In the genomic region with DNA sequence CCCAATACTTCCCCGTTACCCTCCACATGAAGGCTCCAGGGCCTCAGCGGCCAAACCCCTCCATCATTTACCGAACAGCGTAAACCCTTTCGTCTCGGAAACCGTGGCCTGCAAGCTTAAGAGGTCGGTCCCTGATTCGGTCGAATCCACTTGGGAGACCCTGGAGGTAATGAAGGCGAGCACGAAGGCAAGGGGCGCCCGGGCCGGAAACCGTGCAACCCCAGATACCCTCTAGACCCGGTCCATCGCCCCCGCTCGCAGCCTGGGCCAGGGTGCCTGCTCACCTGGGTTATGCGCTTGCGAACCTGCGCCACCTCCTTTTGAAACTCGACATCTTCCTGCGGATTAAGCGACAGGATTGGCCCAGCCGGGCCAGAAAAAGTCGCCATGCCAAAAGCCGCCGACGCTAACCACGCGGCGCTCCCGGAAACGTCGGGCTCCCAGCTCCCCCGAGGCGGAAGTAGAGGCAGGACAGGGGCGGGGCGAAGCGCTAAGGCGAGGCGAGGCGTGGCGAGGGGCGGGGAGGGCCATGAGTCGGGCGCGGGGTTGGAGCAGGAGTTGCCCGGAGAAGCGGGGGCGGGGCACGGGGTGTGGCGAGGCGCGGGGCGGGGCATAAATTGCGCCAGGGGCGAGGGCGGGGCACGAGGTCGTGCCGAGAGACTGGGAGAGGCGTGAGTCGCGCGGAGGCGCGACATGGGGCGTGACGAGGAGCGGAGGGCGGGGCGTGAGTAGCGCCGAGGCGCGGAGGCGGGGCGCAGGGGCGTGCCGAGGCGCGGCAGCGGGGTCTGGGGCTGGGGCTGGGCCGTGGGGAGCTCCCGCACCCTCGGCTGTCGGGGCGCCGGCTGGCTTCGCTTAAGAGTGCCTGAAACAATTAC, we compare ENCODE assay signal across 1 cellular context.
TF ChIP-seq lines count a peak whose summit lies in the region.

A gene (minus strand): TSS at position 414 of the 875 bp plus-strand sequence. CDS start 25 bp downstream, at position 389.

TF ChIP-seq in A549, 52 proteins besides CTCF, POLR2A, EP300 and RAD21 (continued from another document):
- TF ChIP-seq, protein P1, sequence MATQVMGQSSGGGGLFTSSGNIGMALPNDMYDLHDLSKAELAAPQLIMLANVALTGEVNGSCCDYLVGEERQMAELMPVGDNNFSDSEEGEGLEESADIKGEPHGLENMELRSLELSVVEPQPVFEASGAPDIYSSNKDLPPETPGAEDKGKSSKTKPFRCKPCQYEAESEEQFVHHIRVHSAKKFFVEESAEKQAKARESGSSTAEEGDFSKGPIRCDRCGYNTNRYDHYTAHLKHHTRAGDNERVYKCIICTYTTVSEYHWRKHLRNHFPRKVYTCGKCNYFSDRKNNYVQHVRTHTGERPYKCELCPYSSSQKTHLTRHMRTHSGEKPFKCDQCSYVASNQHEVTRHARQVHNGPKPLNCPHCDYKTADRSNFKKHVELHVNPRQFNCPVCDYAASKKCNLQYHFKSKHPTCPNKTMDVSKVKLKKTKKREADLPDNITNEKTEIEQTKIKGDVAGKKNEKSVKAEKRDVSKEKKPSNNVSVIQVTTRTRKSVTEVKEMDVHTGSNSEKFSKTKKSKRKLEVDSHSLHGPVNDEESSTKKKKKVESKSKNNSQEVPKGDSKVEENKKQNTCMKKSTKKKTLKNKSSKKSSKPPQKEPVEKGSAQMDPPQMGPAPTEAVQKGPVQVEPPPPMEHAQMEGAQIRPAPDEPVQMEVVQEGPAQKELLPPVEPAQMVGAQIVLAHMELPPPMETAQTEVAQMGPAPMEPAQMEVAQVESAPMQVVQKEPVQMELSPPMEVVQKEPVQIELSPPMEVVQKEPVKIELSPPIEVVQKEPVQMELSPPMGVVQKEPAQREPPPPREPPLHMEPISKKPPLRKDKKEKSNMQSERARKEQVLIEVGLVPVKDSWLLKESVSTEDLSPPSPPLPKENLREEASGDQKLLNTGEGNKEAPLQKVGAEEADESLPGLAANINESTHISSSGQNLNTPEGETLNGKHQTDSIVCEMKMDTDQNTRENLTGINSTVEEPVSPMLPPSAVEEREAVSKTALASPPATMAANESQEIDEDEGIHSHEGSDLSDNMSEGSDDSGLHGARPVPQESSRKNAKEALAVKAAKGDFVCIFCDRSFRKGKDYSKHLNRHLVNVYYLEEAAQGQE (IDR thresholded peaks at IDR 0.05): no peak
- TF ChIP-seq MAFK (IDR thresholded peaks at IDR 0.05; ENCODE audit: partially characterized antibody) (no peak), NFE2L2 (conservative IDR thresholded peaks at IDR 0.05; ENCODE audit: low read length) (no peak), CBX8 (IDR thresholded peaks at IDR 0.05) (no peak), KDM5A (IDR thresholded peaks at IDR 0.05) (peak; percentile 65), CBX2 (IDR thresholded peaks at IDR 0.05; ENCODE audit: borderline replicate concordance, low read depth) (no peak), RNF2 (IDR thresholded peaks at IDR 0.05; ENCODE audit: borderline replicate concordance, low read depth) (no peak), EHF (CRISPR knock-in tag; IDR thresholded peaks at IDR 0.05) (no peak), FOXS1 (CRISPR knock-in tag; IDR thresholded peaks at IDR 0.05) (no peak), SMC3 (IDR thresholded peaks at IDR 0.05) (no peak), HEYL (CRISPR knock-in tag; IDR thresholded peaks at IDR 0.05) (no peak), RFX5 (IDR thresholded peaks at IDR 0.05) (no peak), ESRRA (IDR thresholded peaks at IDR 0.05; ENCODE audit: borderline replicate concordance, low read length) (no peak), MAZ (IDR thresholded peaks at IDR 0.05; ENCODE audit: borderline replicate concordance, low read depth, low read length) (peak; percentile 68; the same call in 1 of the 2 replicates), MYC (IDR thresholded peaks at IDR 0.05; ENCODE audit: borderline replicate concordance, low read length) (peak; percentile 97), ZC3H11A (IDR thresholded peaks at IDR 0.05) (no peak), HOXB13 (CRISPR knock-in tag; IDR thresholded peaks at IDR 0.05; ENCODE audit: low read depth) (no peak), CHD4 (IDR thresholded peaks at IDR 0.05; ENCODE audit: borderline replicate concordance) (no peak), NPAS2 (CRISPR knock-in tag; IDR thresholded peaks at IDR 0.05; ENCODE audit: borderline replicate concordance) (no peak), CEBPB (IDR thresholded peaks at IDR 0.05) (no peak), ZFP36 (IDR thresholded peaks at IDR 0.05; ENCODE audit: borderline replicate concordance, partially characterized antibody) (no peak), BHLHE40 (IDR thresholded peaks at IDR 0.05; ENCODE audit: low read depth, low read length) (no peak), HDAC2 (IDR thresholded peaks at IDR 0.05) (no peak), ZNF302 (CRISPR knock-in tag; IDR thresholded peaks at IDR 0.05) (no peak), SREBF2 (IDR thresholded peaks at IDR 0.05) (no peak)
- TF ChIP-seq, protein P2, sequence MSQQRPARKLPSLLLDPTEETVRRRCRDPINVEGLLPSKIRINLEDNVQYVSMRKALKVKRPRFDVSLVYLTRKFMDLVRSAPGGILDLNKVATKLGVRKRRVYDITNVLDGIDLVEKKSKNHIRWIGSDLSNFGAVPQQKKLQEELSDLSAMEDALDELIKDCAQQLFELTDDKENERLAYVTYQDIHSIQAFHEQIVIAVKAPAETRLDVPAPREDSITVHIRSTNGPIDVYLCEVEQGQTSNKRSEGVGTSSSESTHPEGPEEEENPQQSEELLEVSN (IDR thresholded peaks at IDR 0.05; ENCODE audit: borderline replicate concordance, low read depth): peak; percentile 62; the same call in 1 of the 2 replicates
- TF ChIP-seq, protein P3, sequence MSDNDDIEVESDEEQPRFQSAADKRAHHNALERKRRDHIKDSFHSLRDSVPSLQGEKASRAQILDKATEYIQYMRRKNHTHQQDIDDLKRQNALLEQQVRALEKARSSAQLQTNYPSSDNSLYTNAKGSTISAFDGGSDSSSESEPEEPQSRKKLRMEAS (IDR thresholded peaks at IDR 0.05): peak; percentile 98
- TF ChIP-seq, protein P4, sequence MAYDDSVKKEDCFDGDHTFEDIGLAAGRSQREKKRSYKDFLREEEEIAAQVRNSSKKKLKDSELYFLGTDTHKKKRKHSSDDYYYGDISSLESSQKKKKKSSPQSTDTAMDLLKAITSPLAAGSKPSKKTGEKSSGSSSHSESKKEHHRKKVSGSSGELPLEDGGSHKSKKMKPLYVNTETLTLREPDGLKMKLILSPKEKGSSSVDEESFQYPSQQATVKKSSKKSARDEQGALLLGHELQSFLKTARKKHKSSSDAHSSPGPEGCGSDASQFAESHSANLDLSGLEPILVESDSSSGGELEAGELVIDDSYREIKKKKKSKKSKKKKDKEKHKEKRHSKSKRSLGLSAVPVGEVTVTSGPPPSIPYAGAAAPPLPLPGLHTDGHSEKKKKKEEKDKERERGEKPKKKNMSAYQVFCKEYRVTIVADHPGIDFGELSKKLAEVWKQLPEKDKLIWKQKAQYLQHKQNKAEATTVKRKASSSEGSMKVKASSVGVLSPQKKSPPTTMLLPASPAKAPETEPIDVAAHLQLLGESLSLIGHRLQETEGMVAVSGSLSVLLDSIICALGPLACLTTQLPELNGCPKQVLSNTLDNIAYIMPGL (CRISPR knock-in tag; IDR thresholded peaks at IDR 0.05; ENCODE audit: borderline replicate concordance): no peak
- TF ChIP-seq, protein P5, sequence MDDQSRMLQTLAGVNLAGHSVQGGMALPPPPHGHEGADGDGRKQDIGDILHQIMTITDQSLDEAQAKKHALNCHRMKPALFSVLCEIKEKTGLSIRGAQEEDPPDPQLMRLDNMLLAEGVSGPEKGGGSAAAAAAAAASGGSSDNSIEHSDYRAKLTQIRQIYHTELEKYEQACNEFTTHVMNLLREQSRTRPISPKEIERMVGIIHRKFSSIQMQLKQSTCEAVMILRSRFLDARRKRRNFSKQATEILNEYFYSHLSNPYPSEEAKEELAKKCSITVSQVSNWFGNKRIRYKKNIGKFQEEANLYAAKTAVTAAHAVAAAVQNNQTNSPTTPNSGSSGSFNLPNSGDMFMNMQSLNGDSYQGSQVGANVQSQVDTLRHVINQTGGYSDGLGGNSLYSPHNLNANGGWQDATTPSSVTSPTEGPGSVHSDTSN (IDR thresholded peaks at IDR 0.05): no peak
- TF ChIP-seq, protein P6, sequence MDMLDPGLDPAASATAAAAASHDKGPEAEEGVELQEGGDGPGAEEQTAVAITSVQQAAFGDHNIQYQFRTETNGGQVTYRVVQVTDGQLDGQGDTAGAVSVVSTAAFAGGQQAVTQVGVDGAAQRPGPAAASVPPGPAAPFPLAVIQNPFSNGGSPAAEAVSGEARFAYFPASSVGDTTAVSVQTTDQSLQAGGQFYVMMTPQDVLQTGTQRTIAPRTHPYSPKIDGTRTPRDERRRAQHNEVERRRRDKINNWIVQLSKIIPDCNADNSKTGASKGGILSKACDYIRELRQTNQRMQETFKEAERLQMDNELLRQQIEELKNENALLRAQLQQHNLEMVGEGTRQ (IDR thresholded peaks at IDR 0.05): peak; percentile 9; the same call in 1 of the 2 replicates
- TF ChIP-seq, protein P7, sequence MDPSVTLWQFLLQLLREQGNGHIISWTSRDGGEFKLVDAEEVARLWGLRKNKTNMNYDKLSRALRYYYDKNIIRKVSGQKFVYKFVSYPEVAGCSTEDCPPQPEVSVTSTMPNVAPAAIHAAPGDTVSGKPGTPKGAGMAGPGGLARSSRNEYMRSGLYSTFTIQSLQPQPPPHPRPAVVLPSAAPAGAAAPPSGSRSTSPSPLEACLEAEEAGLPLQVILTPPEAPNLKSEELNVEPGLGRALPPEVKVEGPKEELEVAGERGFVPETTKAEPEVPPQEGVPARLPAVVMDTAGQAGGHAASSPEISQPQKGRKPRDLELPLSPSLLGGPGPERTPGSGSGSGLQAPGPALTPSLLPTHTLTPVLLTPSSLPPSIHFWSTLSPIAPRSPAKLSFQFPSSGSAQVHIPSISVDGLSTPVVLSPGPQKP (IDR thresholded peaks at IDR 0.05; ENCODE audit: low read depth, low read length): no peak
